In genomic region chrX:53073115-53073581, GRCh38 we compare ENCODE assay signal across 9 cellular contexts. TPM values are rescaled to one million over a fixed set of nuclear protein-coding genes. Genes with fewer than 3 reads are reported as not detected.
A peak's percentile ranks its signal among the peaks of the same experiment; 100 is the strongest.
DNase-seq lines count a peak whose midpoint lies in the region; ATAC-seq and TF ChIP-seq lines count a peak whose summit lies in the region.
"Had no signal": no experiment of that assay in that cellular context is flagged by ENCODE, and none has a peak within 500 bp of the region (broad histone marks: within the 10 kb centered on the region; RNA-seq: fewer than 3 reads in every experiment).

No MANE protein-coding gene starts in this region.

- H4K20me1 ChIP-seq in OCI-LY3 (ENCODE audit: insufficient read depth, low read length) = no peaks in the 10 kb centered on the region

- intact Hi-C loops in left cardiac atrium (cut with DNase I) = no loop called here

- H3K79me2 ChIP-seq in OCI-LY3 (ENCODE audit: low read length) = no peaks in the 10 kb centered on the region

- 77% methylated on average over 3 of the region's 6 CpGs; no CpG with 5 or more reads in 1 of the 2 donors for WGBS in gastroesophageal sphincter (ENCODE audit: low coverage in 1 of 2), 2 donors

- TF ChIP-seq POLR2A in gastroesophageal sphincter (IDR thresholded peaks at IDR 0.05) = no peak

- H3K27me3 ChIP-seq in right atrium auricular region (no peaks in the 10 kb centered on the region), OCI-LY3 (ENCODE audit: low read depth, low read length) (no peaks in the 10 kb centered on the region), gastroesophageal sphincter (no peaks in the 10 kb centered on the region)

- peak overlapping the region; percentile 68 to 78 for H3K27ac ChIP-seq in right atrium auricular region
- H3K27ac ChIP-seq in OCI-LY3 (ENCODE audit: low read length) = no peak overlapping the region
- H3K27ac ChIP-seq in gastroesophageal sphincter = peak overlapping the region; percentile 66 to 87 (median 82)

- no peaks in the 10 kb centered on the region for H3K36me3 ChIP-seq in right atrium auricular region
- H3K36me3 ChIP-seq in OCI-LY3 (replicated peaks; ENCODE audit: low read depth, low read length) = no peaks in the 10 kb centered on the region
- no peaks in the 10 kb centered on the region for H3K36me3 ChIP-seq in gastroesophageal sphincter

- TF ChIP-seq CTCF in right atrium auricular region (IDR thresholded peaks at IDR 0.05) = no peak
- TF ChIP-seq CTCF in OCI-LY3 (IDR thresholded peaks at IDR 0.05; ENCODE audit: low read depth, low read length) = no peak
- no peak for TF ChIP-seq CTCF in gastroesophageal sphincter (IDR thresholded peaks at IDR 0.05)

- H3K4me1 ChIP-seq in right atrium auricular region (no peaks in the 10 kb centered on the region), OCI-LY3 (ENCODE audit: low read length) (peaks cover 7% of the 10 kb centered on the region), gastroesophageal sphincter (peaks cover 0 to 15% (median 0%) of the 10 kb centered on the region in 3 donors)

- no peak for TF ChIP-seq EP300 in gastroesophageal sphincter (IDR thresholded peaks at IDR 0.05)

- H3K9me3 ChIP-seq in right atrium auricular region = no peaks in the 10 kb centered on the region
- H3K9me3 ChIP-seq in OCI-LY3 (ENCODE audit: insufficient read depth, low read length) = peaks cover 2% of the 10 kb centered on the region; the same call in 1 of the 2 replicates
- no peaks in the 10 kb centered on the region for H3K9me3 ChIP-seq in gastroesophageal sphincter

- ATAC-seq in left cardiac atrium (no peak), gastroesophageal sphincter (peak; percentile 46), GM21515 (IDR thresholded peaks at IDR 0.05; ENCODE audit: unreplicated experiment) (no peak), GM19463 (IDR thresholded peaks at IDR 0.05; ENCODE audit: unreplicated experiment) (no peak)

- DNase-seq in right atrium auricular region (ENCODE audit: low spot score) = no peak
- no peak for DNase-seq in left cardiac atrium
- no peak for DNase-seq in stimulated activated CD4-positive, alpha-beta T cell treated with anti-CD3 and anti-CD28 coated beads, Interleukin-2, amount 100 ng/mL, for 24 hours
- no peak for DNase-seq in cerebellum (ENCODE audit: low spot score)

- H3K4me2 ChIP-seq in OCI-LY3 (ENCODE audit: low read length) = 0 out of 2 replicates have a peak overlapping the region, but pooled peaks have one; percentile 7

- H3K4me3 ChIP-seq in right atrium auricular region (no peak overlapping the region), OCI-LY3 (ENCODE audit: low read length) (no peak overlapping the region), gastroesophageal sphincter (no peak overlapping the region)

- H3K9ac ChIP-seq in OCI-LY3 (ENCODE audit: low read length) = no peak overlapping the region

- H2AFZ ChIP-seq in OCI-LY3 (ENCODE audit: low read depth, low read length) = 0 out of 2 replicates have a peak overlapping the region, but pooled peaks have one; percentile 65

RNA-seq across cellular contexts. Expression of gene TSPYL2, which starts 9.0 kb away (rescaled TPM):
- total RNA-seq in right atrium auricular region = 10 to 100 TPM; 39.9 to 44.0 TPM
- 10 to 100 TPM; 33.5 to 37.4 TPM for total RNA-seq in left cardiac atrium
- 100 to 1,000 TPM in 1 of 4 donors, 10 to 100 TPM in 3; 40.5 to 156 (median 89.8) TPM for total RNA-seq in gastroesophageal sphincter
- total RNA-seq in cerebellum = 11.7 TPM

RNA-seq across cellular contexts. Expression of gene KANTR, which starts 20.8 kb away (rescaled TPM):
- total RNA-seq in right atrium auricular region (1 to 10 TPM; 3.3 to 6.0 TPM), left cardiac atrium (1 to 10 TPM; 5.4 to 5.7 TPM), gastroesophageal sphincter (10 to 100 TPM in 3 of 4 donors, 1 to 10 TPM in 1; 7.7 to 36.6 (median 13.7) TPM), cerebellum (53.1 TPM)

RNA-seq across cellular contexts. Expression of gene GPR173, which starts 24.6 kb away (rescaled TPM):
- total RNA-seq in right atrium auricular region = 1 to 10 TPM in 1 of 2 donors, under 1 TPM in 1; 0.93 to 2.4 TPM
- total RNA-seq in left cardiac atrium = 1 to 10 TPM; 1.3 to 2.8 TPM
- total RNA-seq in gastroesophageal sphincter = 1 to 10 TPM in 2 of 4 donors, under 1 TPM in 2; 0.67 to 2.5 (median 0.99) TPM
- total RNA-seq in cerebellum = 21.7 TPM
- total RNA-seq: bronchial epithelial cell had no signal
